Comparison of ENCODE assay signal across 8 cellular contexts in the genomic region with DNA sequence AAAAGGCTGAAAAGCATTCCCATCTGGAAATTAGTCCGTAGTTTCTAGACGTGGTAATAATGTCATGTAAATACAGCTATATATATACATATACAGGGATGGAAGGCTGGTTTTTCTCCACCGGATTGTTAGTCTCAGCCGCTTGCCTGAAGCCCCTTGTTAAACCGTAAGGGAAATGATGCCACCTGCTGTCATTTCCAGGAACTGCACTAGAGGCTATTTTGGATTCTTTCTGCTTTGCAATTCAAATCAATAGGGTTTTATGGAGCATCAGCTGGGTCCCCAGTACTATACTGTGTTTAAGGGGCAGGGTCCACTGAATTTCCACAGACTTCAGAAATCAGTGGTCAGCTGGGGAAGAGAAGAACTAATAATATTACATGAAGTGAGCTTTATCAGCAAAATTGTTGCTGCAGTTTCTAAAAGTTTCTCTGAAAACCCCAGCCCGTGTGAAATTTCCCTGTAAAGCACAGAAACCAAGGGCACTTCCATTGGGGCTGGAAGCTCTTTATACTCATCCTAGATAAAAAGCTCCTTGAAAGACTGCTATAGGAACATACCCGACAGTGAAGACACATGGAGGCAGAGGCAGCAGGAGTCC. TPM values are rescaled to one million over a fixed set of nuclear protein-coding genes. Genes with fewer than 3 reads are reported as not detected.
DNase-seq lines count a peak whose midpoint lies in the region; ATAC-seq, FAIRE-seq and TF ChIP-seq lines count a peak whose summit lies in the region.

No MANE protein-coding gene starts in this region.

- H3K4me2 ChIP-seq in Karpas-422 (ENCODE audit: low read depth, low read length, poor library complexity, severe bottlenecking), result peak overlapping the region; percentile 65

- ATAC-seq in GM18909 (IDR thresholded peaks at IDR 0.05; ENCODE audit: poor library complexity, unreplicated experiment), result peak; percentile 62

- DNase-seq in AG09319 (ENCODE audit: extremely low read depth, low read depth) (peak; percentile 48), Karpas-422 (peak; percentile 96), RCC 7860 (ENCODE audit: low spot score) (peak; percentile 45), activated T-helper 1 cell treated with Interleukin-2 at 50 U/mL for 16 hours (ENCODE audit: low read depth) (peak; percentile 52), fibroblast of the aortic adventitia (ENCODE audit: low read depth) (peak; percentile 89), nucleus accumbens (lab: John Stamatoyannopoulos, UW) (peak in 48 of 56 donors; percentile 2 to 92 (median 47))

- H3K79me2 ChIP-seq in Karpas-422 (ENCODE audit: low read length), result no peaks in the 10 kb centered on the region

- H3K9me3 ChIP-seq in Karpas-422 (ENCODE audit: low read length), result no peaks in the 10 kb centered on the region

- peak overlapping the region; percentile 18; the same call in 1 of the 2 replicates for H3K4me3 ChIP-seq in Karpas-422 (ENCODE audit: low read length)
- no peak overlapping the region for H3K4me3 ChIP-seq in fibroblast of the aortic adventitia (ENCODE audit: low read depth, low read length)

- H3K9ac ChIP-seq in Karpas-422 (ENCODE audit: low read length), result peak overlapping the region; percentile 50

- H3K27ac ChIP-seq in Karpas-422 (ENCODE audit: low read length) (peak overlapping the region; percentile 64), temporal lobe (ENCODE audit: low read depth, low read length) (peak overlapping the region; percentile 22)

- peaks cover 8% of the 10 kb centered on the region for H3K36me3 ChIP-seq in Karpas-422 (ENCODE audit: insufficient read depth, low read length)

- FAIRE-seq in RCC 7860 (lab: Jason Lieb, UNC), result peak; percentile 2

- no peaks in the 10 kb centered on the region for H3K27me3 ChIP-seq in Karpas-422 (ENCODE audit: low read length)

- peaks cover 55% of the 10 kb centered on the region for H3K4me1 ChIP-seq in Karpas-422 (ENCODE audit: low read length)

- H4K20me1 ChIP-seq in Karpas-422 (ENCODE audit: insufficient read depth, low read depth, low read length), result no peaks in the 10 kb centered on the region

- no peak overlapping the region for H2AFZ ChIP-seq in Karpas-422 (ENCODE audit: low read length)

- no peaks in the 10 kb centered on the region for H3K9me2 ChIP-seq in Karpas-422 (replicated peaks; ENCODE audit: insufficient read depth, low read length)

- TF ChIP-seq CTCF in AG09319 (IDR thresholded peaks at IDR 0.05; ENCODE audit: low read depth, low read length) (peak; percentile 92), fibroblast of the aortic adventitia (IDR thresholded peaks at IDR 0.05; ENCODE audit: insufficient read depth, low read length) (peak; percentile 94)

RNA-seq across cellular contexts. Expression of gene MPZL1, which starts 33.8 kb away (rescaled TPM):
- total RNA-seq in Karpas-422 (2014; rRNA removed; shearing (Covaris generic); ENCODE audit: low replicate concordance), result 13.5 and 24.9 TPM in 2 replicates
- total RNA-seq in fibroblast of the aortic adventitia (ENCODE audit: low replicate concordance) (66.6 and 112 TPM in 2 replicates), temporal lobe (187 TPM)

RNA-seq across cellular contexts. Expression of gene RCSD1, which starts 58.0 kb away (rescaled TPM):
- total RNA-seq in Karpas-422 (2014; rRNA removed; shearing (Covaris generic); ENCODE audit: low replicate concordance), result 85.4 and 116 TPM in 2 replicates
- total RNA-seq in fibroblast of the aortic adventitia (ENCODE audit: low replicate concordance) (0.57 TPM in 1 of 2 replicates, not detected in the other), temporal lobe (3.9 TPM)

Comparison
In these comparisons a context has a peak if more than half of its experiments do, and no peak if none do; other contexts are left out.
1. DNase-seq: peak in every context shown above with its lines; median percentile 96 in Karpas-422; 89 in fibroblast of the aortic adventitia; 52 in activated T-helper 1 cell treated with Interleukin-2 at 50 U/mL for 16 hours; 48 in AG09319; 47 in nucleus accumbens; 45 in RCC 7860.
2. RNA of gene RCSD1, which starts 58.0 kb away (total RNA-seq): 85.4 to 116 TPM in Karpas-422; 3.9 TPM in temporal lobe (single experiment) and 0.57 TPM in fibroblast of the aortic adventitia; every median in the first group is over 10 times any median in the second.